Comparison of ENCODE assay signal across 8 cellular contexts in genomic region chr2:232444409-232445148, GRCh38. TPM values are rescaled to one million over a fixed set of nuclear protein-coding genes. Genes with fewer than 3 reads are reported as not detected.
DNase-seq lines count a peak whose midpoint lies in the region; ATAC-seq, FAIRE-seq and TF ChIP-seq lines count a peak whose summit lies in the region.

No MANE protein-coding gene starts in this region.

- H3K9me3 ChIP-seq in BLaER1 (no peaks in the 10 kb centered on the region), right atrium auricular region (no peaks in the 10 kb centered on the region)

- POLR2A ChIA-PET in RWPE1 (lab: Yijun Ruan, JAX; ENCODE audit: low non-redundant PET): no interaction called here

- TF ChIP-seq POLR2A in H54 (IDR thresholded peaks at IDR 0.05; ENCODE audit: low read depth, low read length): no peak

- peak; percentile 56 for TF ChIP-seq CTCF in RWPE1 (conservative IDR thresholded peaks at IDR 0.05; ENCODE audit: low read depth)
- TF ChIP-seq CTCF in right atrium auricular region (IDR thresholded peaks at IDR 0.05): peak; percentile 28 to 59

- no peak overlapping the region for H3K9ac ChIP-seq in BLaER1

- H3K4me1 ChIP-seq in BLaER1: peaks cover 11% of the 10 kb centered on the region
- no peaks in the 10 kb centered on the region for H3K4me1 ChIP-seq in right atrium auricular region

- H4K20me1 ChIP-seq in BLaER1: no peaks in the 10 kb centered on the region

- no peak overlapping the region for H3K4me3 ChIP-seq in BLaER1
- no peak overlapping the region for H3K4me3 ChIP-seq in right atrium auricular region

- CTCF ChIA-PET in RWPE1 (lab: Yijun Ruan, JAX): interaction anchor here (0.6 to 1.8 kb wide), 9 partner anchors 9 to 849 kb away, joined by 3 to 9 read pairs (median 4); no protein-coding TSS in a partner anchor

- H3K4me2 ChIP-seq in BLaER1: peak overlapping the region; percentile 40

- FAIRE-seq in H54 (lab: Jason Lieb, UNC): no peak

- 0 out of 2 replicates have a peak overlapping the region, but pooled peaks have one; percentile 18 for H3K27ac ChIP-seq in BLaER1
- no peak overlapping the region for H3K27ac ChIP-seq in RWPE1
- H3K27ac ChIP-seq in right atrium auricular region: no peak overlapping the region

- H3K27me3 ChIP-seq in BLaER1 (no peaks in the 10 kb centered on the region), right atrium auricular region (no peaks in the 10 kb centered on the region)

- H3K36me3 ChIP-seq in BLaER1 (no peaks in the 10 kb centered on the region), right atrium auricular region (no peaks in the 10 kb centered on the region)

- peak; percentile 86 for DNase-seq in H54 (ENCODE audit: insufficient read length, low spot score)
- peak; percentile 52 for DNase-seq in RWPE1 (ENCODE audit: low spot score)
- peak; percentile 38 for DNase-seq in activated effector memory CD4-positive, alpha-beta T cell treated with Interleukin-2 at 50 U/mL for 16 hours
- DNase-seq in right atrium auricular region (ENCODE audit: low spot score): no peak
- DNase-seq in stimulated activated CD4-positive, alpha-beta T cell treated with anti-CD3 and anti-CD28 coated beads, Interleukin-2, amount 100 ng/mL, for 48 hours: peak; percentile 74 to 75
- no peak for DNase-seq in cortex of kidney (lab: John Stamatoyannopoulos, UW)

- no peak for ATAC-seq in HG03565 (IDR thresholded peaks at IDR 0.05; ENCODE audit: unreplicated experiment)

RNA-seq across cellular contexts. Expression of gene ALPI, which starts 11.4 kb away (rescaled TPM):
- not detected for total RNA-seq in right atrium auricular region

RNA-seq across cellular contexts. Expression of gene ALPG, which starts 37.9 kb away (rescaled TPM):
- not detected for total RNA-seq in right atrium auricular region

RNA-seq across cellular contexts. Expression of gene ECEL1, which starts 43.1 kb away (rescaled TPM):
- not detected for total RNA-seq in right atrium auricular region

Comparison
In these comparisons a context has a peak if more than half of its experiments do, and no peak if none do; other contexts are left out.
1. DNase-seq: peak in H54 (single experiment), RWPE1 (single experiment), activated effector memory CD4-positive, alpha-beta T cell treated with Interleukin-2 at 50 U/mL for 16 hours (single experiment) and stimulated activated CD4-positive, alpha-beta T cell treated with anti-CD3 and anti-CD28 coated beads, Interleukin-2, amount 100 ng/mL, for 48 hours (2 of 2); none in right atrium auricular region (single experiment) and cortex of kidney (single experiment).